8 cellular contexts compared by ENCODE assay signal in genomic region chr14:64338616-64339316, GRCh38. TPM values are rescaled to one million over a fixed set of nuclear protein-coding genes. Genes with fewer than 3 reads are reported as not detected.
DNase-seq lines count a peak whose midpoint lies in the region; ATAC-seq and TF ChIP-seq lines count a peak whose summit lies in the region.

No MANE protein-coding gene starts in this region.

- H3K27me3 ChIP-seq in CD4-positive, alpha-beta T cell (ENCODE audit: control insufficient read depth, insufficient read depth, low read length): no peaks in the 10 kb centered on the region
- H3K27me3 ChIP-seq in duodenal mucosa (ENCODE audit: control insufficient read depth in 1 of 2, insufficient read depth in 2 of 2, low read length in 2 of 2): no peaks in the 10 kb centered on the region

- no peak for TF ChIP-seq CTCF in CD4-positive, alpha-beta T cell (IDR thresholded peaks at IDR 0.05)
- no peak for TF ChIP-seq CTCF in lower leg skin (IDR thresholded peaks at IDR 0.05)

- H3K36me3 Mint-ChIP-seq in CD4-positive, alpha-beta T cell (ENCODE audit: low read depth): peaks cover 14% of the 10 kb centered on the region
- H3K36me3 Mint-ChIP-seq in activated CD4-positive, alpha-beta memory T cell treated with anti-CD3 and anti-CD28 coated beads for 36 hours: peaks cover 6% of the 10 kb centered on the region

- peaks cover 3% of the 10 kb centered on the region for H3K9me3 Mint-ChIP-seq in CD4-positive, alpha-beta T cell
- H3K9me3 Mint-ChIP-seq in activated CD4-positive, alpha-beta memory T cell treated with anti-CD3 and anti-CD28 coated beads for 36 hours: peaks cover 17% of the 10 kb centered on the region

- peak overlapping the region; percentile 74 to 80 for H3K4me3 ChIP-seq in duodenal mucosa (ENCODE audit: low read depth in 1 of 2, low read length in 2 of 2)
- peak overlapping the region; percentile 41 for H3K4me3 ChIP-seq in lower leg skin (ENCODE audit: low read depth, poor library complexity, severe bottlenecking)

- H3K4me1 ChIP-seq in duodenal mucosa (ENCODE audit: control insufficient read depth in 1 of 2, insufficient read depth in 2 of 2, low read length in 2 of 2): peaks cover 6 to 14% of the 10 kb centered on the region in 2 donors

- H3K27ac Mint-ChIP-seq in CD4-positive, alpha-beta T cell: peak overlapping the region; percentile 84
- H3K27ac Mint-ChIP-seq in activated CD4-positive, alpha-beta memory T cell treated with anti-CD3 and anti-CD28 coated beads for 36 hours: peak overlapping the region; percentile 95

- no peak for TF ChIP-seq POLR2A in lower leg skin (IDR thresholded peaks at IDR 0.05)

- peaks cover 25% of the 10 kb centered on the region for H3K4me1 Mint-ChIP-seq in CD4-positive, alpha-beta T cell (ENCODE audit: low read depth)
- H3K4me1 Mint-ChIP-seq in activated CD4-positive, alpha-beta memory T cell treated with anti-CD3 and anti-CD28 coated beads for 36 hours (ENCODE audit: low read depth): peaks cover 23% of the 10 kb centered on the region

- peak overlapping the region; percentile 97 for H3K4me3 Mint-ChIP-seq in CD4-positive, alpha-beta T cell
- H3K4me3 Mint-ChIP-seq in activated CD4-positive, alpha-beta memory T cell treated with anti-CD3 and anti-CD28 coated beads for 36 hours: peak overlapping the region; percentile 91

- POLR2A ChIA-PET in CD4-positive, alpha-beta T cell (lab: Charles Lee): interaction anchor here (0.6 to 2.8 kb wide), 10 partner anchors 27 to 795 kb away, joined by 3 to 22 read pairs (median 4); partner anchors contain the start of genes HSPA2, MTHFD1, WDR89 and ZBTB1
- POLR2A ChIA-PET in activated CD4-positive, alpha-beta memory T cell treated with anti-CD3 and anti-CD28 coated beads for 36 hours (lab: Charles Lee): interaction anchor here (1.0 to 2.7 kb wide), 3 partner anchors 49 to 164 kb away, joined by 5 to 29 read pairs (median 6); partner anchors contain the start of genes MTHFD1 and ZBTB25

- no peaks in the 10 kb centered on the region for H3K36me3 ChIP-seq in duodenal mucosa (ENCODE audit: control insufficient read depth in 1 of 2, insufficient read depth in 2 of 2, low read length in 2 of 2)

- 1% methylated on average over 28 to 34 of the region's 49 CpGs for WGBS in lower leg skin, 2 donors

- peak; percentile 79 for ATAC-seq in CD4-positive, alpha-beta T cell (ENCODE audit: poor library complexity)
- ATAC-seq in GM19452 (IDR thresholded peaks at IDR 0.05; ENCODE audit: unreplicated experiment) (peak; percentile 86), HG03575 (IDR thresholded peaks at IDR 0.05; ENCODE audit: extremely low read depth, insufficient number of reproducible peaks, low FRiP score, unreplicated experiment) (peak; percentile 78)

- H3K9ac ChIP-seq in duodenal mucosa (ENCODE audit: low read depth in 1 of 2, low read length in 2 of 2): peak overlapping the region; percentile 66 to 67

- peaks cover 9% of the 10 kb centered on the region for H3K9me3 ChIP-seq in CD4-positive, alpha-beta T cell (ENCODE audit: control insufficient read depth, low read length)
- H3K9me3 ChIP-seq in duodenal mucosa (ENCODE audit: control insufficient read depth in 1 of 2, low read length in 2 of 2): peaks cover 0 to 9% of the 10 kb centered on the region in 2 donors

- intact Hi-C loops in CD4-positive, alpha-beta T cell (cut with DNase I, micrococcal nuclease): no loop called here
- intact Hi-C loops in activated CD4-positive, alpha-beta memory T cell treated with anti-CD3 and anti-CD28 coated beads for 36 hours (cut with micrococcal nuclease): loop anchor here (1.0 to 2.0 kb wide), 3 partner anchors 50 to 202 kb away; partner anchors contain the start of genes HSPA2, MTHFD1 and ZBTB25
- intact Hi-C loops in lower leg skin (cut with DNase I; ENCODE audit: low total_unique reads): no loop called here

- H3K27me3 Mint-ChIP-seq in CD4-positive, alpha-beta T cell: no peaks in the 10 kb centered on the region
- no peaks in the 10 kb centered on the region for H3K27me3 Mint-ChIP-seq in activated CD4-positive, alpha-beta memory T cell treated with anti-CD3 and anti-CD28 coated beads for 36 hours

- peak overlapping the region; percentile 64 for H3K27ac ChIP-seq in CD4-positive, alpha-beta T cell (ENCODE audit: low read depth, low read length)
- peak overlapping the region; percentile 60 for H3K27ac ChIP-seq in duodenal mucosa (ENCODE audit: low read depth, low read length)

- CTCF ChIA-PET in CD4-positive, alpha-beta T cell (lab: Charles Lee): interaction anchor here (0.6 to 1.8 kb wide), 3 partner anchors 35 to 172 kb away, joined by 4 to 5 read pairs (median 4); no protein-coding TSS in a partner anchor
- CTCF ChIA-PET in activated CD4-positive, alpha-beta memory T cell treated with anti-CD3 and anti-CD28 coated beads for 36 hours (lab: Charles Lee): interaction anchor here (0.6 to 1.7 kb wide), 7 partner anchors 33 to 334 kb away, joined by 3 to 7 read pairs (median 4); partner anchors contain the start of gene MTHFD1

- peak; percentile 58 to 85 (median 76) for DNase-seq in CD4-positive, alpha-beta T cell
- DNase-seq in NCI-H82 (lab: John Stamatoyannopoulos, UW) (peak; percentile 98), lower leg skin (ENCODE audit: low spot score in 2 of 2) (peak; percentile 96 to 97)
- peak; percentile 93 for DNase-seq in activated CD4-positive, alpha-beta memory T cell treated with anti-CD3 and anti-CD28 coated beads for 36 hours
- peak; percentile 84 to 89 for DNase-seq in stimulated activated CD4-positive, alpha-beta T cell treated with anti-CD3 and anti-CD28 coated beads, Interleukin-4, amount 100 ng/mL, for 4 hours

RNA-seq across cellular contexts. Expression of gene ESR2, which starts 44.6 kb away (rescaled TPM):
- under 1 TPM in 1 of 2 experiments, not detected in 1; 0.08 TPM for total RNA-seq in CD4-positive, alpha-beta T cell
- under 1 TPM; 0.17 to 0.45 TPM for total RNA-seq in activated CD4-positive, alpha-beta memory T cell treated with anti-CD3 and anti-CD28 coated beads for 36 hours
- total RNA-seq in lower leg skin: under 1 TPM; 0.08 to 0.65 (median 0.22) TPM

RNA-seq across cellular contexts. Expression of gene MTHFD1, which starts 49.4 kb away (rescaled TPM):
- 10 to 100 TPM; 13.3 to 18.9 TPM for total RNA-seq in CD4-positive, alpha-beta T cell
- 100 to 1,000 TPM; 212 to 221 TPM for total RNA-seq in activated CD4-positive, alpha-beta memory T cell treated with anti-CD3 and anti-CD28 coated beads for 36 hours
- 10 to 100 TPM; 26.3 to 28.7 (median 27.9) TPM for total RNA-seq in lower leg skin

Comparison
In these comparisons a context has a peak if more than half of its experiments do, and no peak if none do; other contexts are left out.
1. Peak in every context shown above with its lines: DNase-seq, ATAC-seq, H3K4me3 ChIP-seq and H3K27ac ChIP-seq.
2. RNA of gene MTHFD1, which starts 49.4 kb away (total RNA-seq): 212 to 221 TPM in activated CD4-positive, alpha-beta memory T cell treated with anti-CD3 and anti-CD28 coated beads for 36 hours; 26.3 to 28.7 TPM in lower leg skin and 13.3 to 18.9 TPM in CD4-positive, alpha-beta T cell; every median in the first group is over 4 times any median in the second.